10 cellular contexts compared by ENCODE assay signal in the genomic region with DNA sequence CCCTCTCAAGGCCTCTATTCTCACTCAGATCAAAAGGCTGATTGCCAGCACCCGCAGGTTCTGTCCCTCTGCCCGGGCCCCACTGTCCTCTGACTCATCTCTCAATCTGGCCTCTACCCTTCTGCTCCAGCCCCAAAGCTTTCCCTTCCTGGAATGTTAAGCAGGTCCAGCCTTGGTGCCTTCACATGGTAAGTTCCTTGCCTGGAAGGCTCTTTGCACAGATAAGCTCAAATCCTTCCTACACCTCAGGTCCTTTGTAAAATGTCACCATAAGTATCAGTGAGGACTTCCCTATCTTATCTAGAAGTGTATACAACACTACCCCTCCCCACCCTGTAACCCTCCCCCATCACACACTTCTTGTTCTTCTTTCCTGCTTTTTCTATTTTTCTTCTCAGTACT. TPM values are rescaled to one million over a fixed set of nuclear protein-coding genes. Genes with fewer than 3 reads are reported as not detected.
DNase-seq lines count a peak whose midpoint lies in the region; ATAC-seq and TF ChIP-seq lines count a peak whose summit lies in the region.
"Had no signal": no experiment of that assay in that cellular context is flagged by ENCODE, and none has a peak within 500 bp of the region (broad histone marks: within the 10 kb centered on the region; RNA-seq: fewer than 3 reads in every experiment).

No MANE protein-coding gene starts in this region.

- peak overlapping the region; percentile 26; the same call in 1 of the 2 replicates for H3K27ac ChIP-seq in HCT116 (ENCODE audit: low read depth, low read length)

- no peak overlapping the region for H3K9ac ChIP-seq in HCT116 (ENCODE audit: low read length)

- no peak for TF ChIP-seq POLR2A in HCT116 (IDR thresholded peaks at IDR 0.05; ENCODE audit: borderline replicate concordance, extremely low read depth, insufficient read depth, insufficient read length)

- H3K4me1 Mint-ChIP-seq in osteocyte (ENCODE audit: unreplicated experiment) = peaks cover 2% of the 10 kb centered on the region
- H3K4me1 Mint-ChIP-seq in activated T-helper 17 cell treated with anti-CD3 and anti-CD28 coated beads, Interleukin-2, amount 50 U/mL, for 72 hours = peaks cover 7% of the 10 kb centered on the region
- H3K4me1 Mint-ChIP-seq in stimulated activated naive B cell treated with anti-CD40 and anti-IgM and Interleukin-4, amounts not matched to agents 10 μg/mL and 1 μg/mL and 100 μg/mL, for 72 hours = peaks cover 5 to 6% of the 10 kb centered on the region in 2 donors
- H3K4me1 Mint-ChIP-seq: brain had no signal

- no peak overlapping the region for H3K27ac Mint-ChIP-seq in osteocyte (ENCODE audit: unreplicated experiment)
- no peak overlapping the region for H3K27ac Mint-ChIP-seq in activated T-helper 17 cell treated with anti-CD3 and anti-CD28 coated beads, Interleukin-2, amount 50 U/mL, for 72 hours
- no peak overlapping the region for H3K27ac Mint-ChIP-seq in stimulated activated naive B cell treated with anti-CD40 and anti-IgM and Interleukin-4, amounts not matched to agents 10 μg/mL and 1 μg/mL and 100 μg/mL, for 72 hours
- H3K27ac Mint-ChIP-seq: brain had no signal

- no peak overlapping the region for H3K4me3 ChIP-seq in HCT116 (replicated peaks in 1 of 2; ENCODE audit: low read depth in 1 of 2, low read length in 2 of 2)
- H3K4me3 ChIP-seq: HAP-1 had no signal

- TF ChIP-seq CTCF in HCT116 (IDR thresholded peaks at IDR 0.05 in 2 of 3, conservative IDR thresholded peaks at IDR 0.05 in 1 of 3; ENCODE audit: borderline replicate concordance in 1 of 3, insufficient read depth in 1 of 3, low read depth in 2 of 3, low read length in 2 of 3) = no peak
- TF ChIP-seq CTCF in osteocyte (IDR thresholded peaks at IDR 0.05) = no peak

- no peaks in the 10 kb centered on the region for H3K27me3 Mint-ChIP-seq in osteocyte (ENCODE audit: unreplicated experiment)
- no peaks in the 10 kb centered on the region for H3K27me3 Mint-ChIP-seq in activated T-helper 17 cell treated with anti-CD3 and anti-CD28 coated beads, Interleukin-2, amount 50 U/mL, for 72 hours
- no peaks in the 10 kb centered on the region for H3K27me3 Mint-ChIP-seq in stimulated activated naive B cell treated with anti-CD40 and anti-IgM and Interleukin-4, amounts not matched to agents 10 μg/mL and 1 μg/mL and 100 μg/mL, for 72 hours
- H3K27me3 Mint-ChIP-seq: brain, IgD-negative memory B cell had no signal

- intact Hi-C loops in HCT116 (cut with micrococcal nuclease) = no loop called here

- H2AFZ ChIP-seq in HCT116 (ENCODE audit: low read depth, low read length, poor library complexity, severe bottlenecking) = no peak overlapping the region

- H3K36me3 Mint-ChIP-seq in osteocyte (ENCODE audit: unreplicated experiment) = peaks cover 7% of the 10 kb centered on the region
- H3K36me3 Mint-ChIP-seq in activated T-helper 17 cell treated with anti-CD3 and anti-CD28 coated beads, Interleukin-2, amount 50 U/mL, for 72 hours (ENCODE audit: low read depth) = peaks cover 69% of the 10 kb centered on the region
- peaks cover 19 to 39% of the 10 kb centered on the region in 2 donors for H3K36me3 Mint-ChIP-seq in stimulated activated naive B cell treated with anti-CD40 and anti-IgM and Interleukin-4, amounts not matched to agents 10 μg/mL and 1 μg/mL and 100 μg/mL, for 72 hours

- peaks cover 0 to 9% of the 10 kb centered on the region in 2 experiments; a peak in 1 of 4 replicates for H3K36me3 ChIP-seq in HCT116 (ENCODE audit: control insufficient read depth in 1 of 2, insufficient read depth in 2 of 2, low read length in 2 of 2)

- peaks cover 34 to 45% of the 10 kb centered on the region in 2 experiments for H3K4me1 ChIP-seq in HCT116 (ENCODE audit: control insufficient read depth in 1 of 2, insufficient read depth in 2 of 2, low read length in 2 of 2)
- H3K4me1 ChIP-seq: HAP-1 had no signal

- TF ChIP-seq RAD21 in HCT116 (IDR thresholded peaks at IDR 0.05; ENCODE audit: low read depth) = no peak

- CTCF ChIA-PET in HCT116 (lab: Charles Lee) = no interaction called here

- DNase-seq in HCT116 (ENCODE audit: low read depth, low spot score) (peak; percentile 23), astrocyte of the hippocampus (ENCODE audit: low read depth, low spot score) (peak; percentile 44), osteocyte (ENCODE audit: extremely low spot score, unreplicated experiment) (peak; percentile 76)
- no peak for DNase-seq in stimulated activated naive B cell treated with anti-CD40 and anti-IgM and Interleukin-4, amounts not matched to agents 10 μg/mL and 1 μg/mL and 100 μg/mL, for 72 hours
- DNase-seq: stimulated activated naive CD4-positive, alpha-beta T cell treated with Interleukin-2 at 50 U/mL for 16 hours had no signal

- no peaks in the 10 kb centered on the region for H3K9me2 ChIP-seq in HCT116 (ENCODE audit: insufficient read depth)

- RAD21 ChIA-PET in HCT116 (lab: Charles Lee; ENCODE audit: low non-redundant PET in 1 of 2, low total read pairs in 2 of 2, uncharacterized antibody in 2 of 2, unreplicated experiment in 2 of 2) = no interaction called here

- H3K9me3 Mint-ChIP-seq in osteocyte (ENCODE audit: unreplicated experiment) = no peaks in the 10 kb centered on the region
- H3K9me3 Mint-ChIP-seq in activated T-helper 17 cell treated with anti-CD3 and anti-CD28 coated beads, Interleukin-2, amount 50 U/mL, for 72 hours = no peaks in the 10 kb centered on the region
- no peaks in the 10 kb centered on the region for H3K9me3 Mint-ChIP-seq in stimulated activated naive B cell treated with anti-CD40 and anti-IgM and Interleukin-4, amounts not matched to agents 10 μg/mL and 1 μg/mL and 100 μg/mL, for 72 hours
- H3K9me3 Mint-ChIP-seq: brain, IgD-negative memory B cell had no signal

- BruUV-seq in HCT116 (replicated peaks; lab: Mats Ljungman, UMichigan) = no TSS peak

- peaks cover 18% of the 10 kb centered on the region; the same call in 1 of the 2 replicates for H3K79me2 ChIP-seq in HCT116 (ENCODE audit: insufficient read depth, low read length)

- H3K9me3 ChIP-seq in HCT116 (ENCODE audit: control insufficient read depth in 1 of 2, insufficient read depth in 1 of 2, low read depth in 1 of 2, low read length in 2 of 2) = no peaks in the 10 kb centered on the region
- H3K9me3 ChIP-seq: HAP-1 had no signal

- H3K4me3 Mint-ChIP-seq in osteocyte (ENCODE audit: unreplicated experiment) = no peak overlapping the region
- no peak overlapping the region for H3K4me3 Mint-ChIP-seq in activated T-helper 17 cell treated with anti-CD3 and anti-CD28 coated beads, Interleukin-2, amount 50 U/mL, for 72 hours
- H3K4me3 Mint-ChIP-seq in stimulated activated naive B cell treated with anti-CD40 and anti-IgM and Interleukin-4, amounts not matched to agents 10 μg/mL and 1 μg/mL and 100 μg/mL, for 72 hours = no peak overlapping the region
- H3K4me3 Mint-ChIP-seq: brain, IgD-negative memory B cell had no signal

- ATAC-seq in HCT116 (peak; percentile 84), HG03045 (IDR thresholded peaks at IDR 0.05; ENCODE audit: unreplicated experiment) (no peak)
- ATAC-seq in activated T-helper 17 cell treated with anti-CD3 and anti-CD28 coated beads, Interleukin-2, amount 50 U/mL, for 72 hours (replicated peaks) = no peak
- ATAC-seq in stimulated activated naive B cell treated with anti-CD40 and anti-IgM and Interleukin-4, amounts not matched to agents 10 μg/mL and 1 μg/mL and 100 μg/mL, for 72 hours (replicated peaks) = no peak

- H3K4me2 ChIP-seq in HCT116 (ENCODE audit: low read length) = peak overlapping the region; percentile 53

- H3K27me3 ChIP-seq in HCT116 (ENCODE audit: insufficient read depth, low read length) = no peaks in the 10 kb centered on the region

- H4K20me1 ChIP-seq in HCT116 (ENCODE audit: insufficient read depth) = peaks cover 3% of the 10 kb centered on the region; the same call in 1 of the 2 replicates

- POLR2A ChIA-PET in HCT116 (lab: Charles Lee) = no interaction called here

TF ChIP-seq in HCT116, 20 proteins besides CTCF, POLR2A, EP300 and RAD21 (continues in another document):
- TF ChIP-seq ZNF274 (IDR thresholded peaks at IDR 0.05; ENCODE audit: low read depth, low read length) = no peak
- TF ChIP-seq, protein P1, sequence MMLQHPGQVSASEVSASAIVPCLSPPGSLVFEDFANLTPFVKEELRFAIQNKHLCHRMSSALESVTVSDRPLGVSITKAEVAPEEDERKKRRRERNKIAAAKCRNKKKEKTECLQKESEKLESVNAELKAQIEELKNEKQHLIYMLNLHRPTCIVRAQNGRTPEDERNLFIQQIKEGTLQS (IDR thresholded peaks at IDR 0.05) = no peak
- TF ChIP-seq FOSL1 (IDR thresholded peaks at IDR 0.05; ENCODE audit: low read depth) = peak; percentile 51; the same call in 1 of the 2 replicates
- TF ChIP-seq ZFX (IDR thresholded peaks at IDR 0.05) = no peak
- peak; percentile 89 for TF ChIP-seq TCF7L2 (IDR thresholded peaks at IDR 0.05; ENCODE audit: borderline replicate concordance, extremely low read depth, insufficient read depth, insufficient read length)
- TF ChIP-seq SP1 (IDR thresholded peaks at IDR 0.05; ENCODE audit: low read depth) = peak; percentile 64
- no peak for TF ChIP-seq EZH2 (IDR thresholded peaks at IDR 0.05)
- TF ChIP-seq SIN3A (IDR thresholded peaks at IDR 0.05; ENCODE audit: low read depth) = 0 out of 2 replicates have a peak, but pooled peaks have one; percentile 19

RNA-seq across cellular contexts. Expression of a gene that starts 22.2 kb away (rescaled TPM):
- total RNA-seq in HCT116 (2021; ENCODE audit: unreplicated experiment) (45.8 TPM), osteocyte (33.2 TPM in 2 replicates)
- 21.9 and 30.0 TPM in 2 replicates for polyA plus RNA-seq in HCT116 (2012)
- 10 to 100 TPM; 13.2 to 34.8 TPM for total RNA-seq in activated T-helper 17 cell treated with anti-CD3 and anti-CD28 coated beads, Interleukin-2, amount 50 U/mL, for 72 hours

RNA-seq across cellular contexts. Expression of a gene that starts 25.3 kb away (rescaled TPM):
- 111 TPM for total RNA-seq in HCT116 (2021; ENCODE audit: unreplicated experiment)
- polyA plus RNA-seq in HCT116 (2012) = 80.4 and 92.7 TPM in 2 replicates
- total RNA-seq in osteocyte = 29.5 and 29.8 TPM in 2 replicates
- 10 to 100 TPM; 50.9 to 90.5 TPM for total RNA-seq in activated T-helper 17 cell treated with anti-CD3 and anti-CD28 coated beads, Interleukin-2, amount 50 U/mL, for 72 hours

RNA-seq across cellular contexts. Expression of a gene that starts 25.6 kb away (rescaled TPM):
- total RNA-seq in HCT116 (2021; ENCODE audit: unreplicated experiment) (466 TPM), osteocyte (202 and 205 TPM in 2 replicates)
- polyA plus RNA-seq in HCT116 (2012) = 331 and 372 TPM in 2 replicates
- total RNA-seq in activated T-helper 17 cell treated with anti-CD3 and anti-CD28 coated beads, Interleukin-2, amount 50 U/mL, for 72 hours = 100 to 1,000 TPM; 285 to 436 TPM

RNA-seq across cellular contexts. Expression of a gene that starts 44.9 kb away (rescaled TPM):
- 47.7 TPM for total RNA-seq in HCT116 (2021; ENCODE audit: unreplicated experiment)
- 63.9 and 64.2 TPM in 2 replicates for polyA plus RNA-seq in HCT116 (2012)
- 0.29 and 0.94 TPM in 2 replicates for total RNA-seq in osteocyte
- total RNA-seq in activated T-helper 17 cell treated with anti-CD3 and anti-CD28 coated beads, Interleukin-2, amount 50 U/mL, for 72 hours = 100 to 1,000 TPM; 134 to 223 TPM

RNA-seq across cellular contexts. Expression of a gene that starts 52.2 kb away (rescaled TPM):
- total RNA-seq in HCT116 (2021; ENCODE audit: unreplicated experiment) (202 TPM), osteocyte (287 and 309 TPM in 2 replicates)
- polyA plus RNA-seq in HCT116 (2012) = 409 and 485 TPM in 2 replicates
- 100 to 1,000 TPM; 192 to 307 TPM for total RNA-seq in activated T-helper 17 cell treated with anti-CD3 and anti-CD28 coated beads, Interleukin-2, amount 50 U/mL, for 72 hours
